Comparison of ENCODE assay signal across 1 cellular context in the genomic region with DNA sequence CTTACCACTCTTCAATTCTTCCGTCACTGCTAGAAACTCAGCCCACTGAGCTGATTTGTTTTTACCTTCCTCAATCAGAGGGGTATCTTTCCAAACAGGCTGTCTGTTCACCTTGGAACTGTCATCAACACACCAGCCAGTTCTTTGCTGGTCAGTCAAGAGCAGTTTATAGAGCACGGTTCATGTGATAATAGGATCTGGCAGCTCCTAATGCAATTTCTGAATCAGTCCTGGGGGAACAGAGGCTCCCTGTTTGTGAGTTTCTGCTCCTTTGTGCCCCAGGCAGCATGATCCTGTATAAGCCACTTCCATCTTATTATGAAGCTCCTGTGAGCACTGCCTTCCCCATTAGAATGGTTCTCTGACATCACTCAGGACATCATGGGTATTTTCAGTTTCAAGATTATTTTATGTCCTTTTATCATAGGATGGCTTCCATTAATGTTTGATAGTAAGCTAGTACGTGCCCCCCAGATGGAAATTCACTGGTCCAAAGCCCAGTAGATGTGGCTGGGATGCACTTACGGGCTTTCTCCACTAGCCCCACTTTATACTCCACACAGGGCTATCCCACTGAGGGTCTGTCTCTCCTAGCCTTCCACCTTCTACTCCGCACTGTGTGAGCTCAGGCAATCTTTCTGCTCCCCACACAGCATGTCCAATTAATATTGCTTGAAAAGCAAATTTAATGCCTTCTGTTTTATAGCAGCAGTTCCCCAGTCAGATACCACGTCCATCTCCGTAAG.
TF ChIP-seq lines count a peak whose summit lies in the region.

No MANE protein-coding gene starts in this region.

TF ChIP-seq in WTC11, 78 proteins besides CTCF, POLR2A, EP300 and RAD21 (continued from another document):
- TF ChIP-seq, protein P1, sequence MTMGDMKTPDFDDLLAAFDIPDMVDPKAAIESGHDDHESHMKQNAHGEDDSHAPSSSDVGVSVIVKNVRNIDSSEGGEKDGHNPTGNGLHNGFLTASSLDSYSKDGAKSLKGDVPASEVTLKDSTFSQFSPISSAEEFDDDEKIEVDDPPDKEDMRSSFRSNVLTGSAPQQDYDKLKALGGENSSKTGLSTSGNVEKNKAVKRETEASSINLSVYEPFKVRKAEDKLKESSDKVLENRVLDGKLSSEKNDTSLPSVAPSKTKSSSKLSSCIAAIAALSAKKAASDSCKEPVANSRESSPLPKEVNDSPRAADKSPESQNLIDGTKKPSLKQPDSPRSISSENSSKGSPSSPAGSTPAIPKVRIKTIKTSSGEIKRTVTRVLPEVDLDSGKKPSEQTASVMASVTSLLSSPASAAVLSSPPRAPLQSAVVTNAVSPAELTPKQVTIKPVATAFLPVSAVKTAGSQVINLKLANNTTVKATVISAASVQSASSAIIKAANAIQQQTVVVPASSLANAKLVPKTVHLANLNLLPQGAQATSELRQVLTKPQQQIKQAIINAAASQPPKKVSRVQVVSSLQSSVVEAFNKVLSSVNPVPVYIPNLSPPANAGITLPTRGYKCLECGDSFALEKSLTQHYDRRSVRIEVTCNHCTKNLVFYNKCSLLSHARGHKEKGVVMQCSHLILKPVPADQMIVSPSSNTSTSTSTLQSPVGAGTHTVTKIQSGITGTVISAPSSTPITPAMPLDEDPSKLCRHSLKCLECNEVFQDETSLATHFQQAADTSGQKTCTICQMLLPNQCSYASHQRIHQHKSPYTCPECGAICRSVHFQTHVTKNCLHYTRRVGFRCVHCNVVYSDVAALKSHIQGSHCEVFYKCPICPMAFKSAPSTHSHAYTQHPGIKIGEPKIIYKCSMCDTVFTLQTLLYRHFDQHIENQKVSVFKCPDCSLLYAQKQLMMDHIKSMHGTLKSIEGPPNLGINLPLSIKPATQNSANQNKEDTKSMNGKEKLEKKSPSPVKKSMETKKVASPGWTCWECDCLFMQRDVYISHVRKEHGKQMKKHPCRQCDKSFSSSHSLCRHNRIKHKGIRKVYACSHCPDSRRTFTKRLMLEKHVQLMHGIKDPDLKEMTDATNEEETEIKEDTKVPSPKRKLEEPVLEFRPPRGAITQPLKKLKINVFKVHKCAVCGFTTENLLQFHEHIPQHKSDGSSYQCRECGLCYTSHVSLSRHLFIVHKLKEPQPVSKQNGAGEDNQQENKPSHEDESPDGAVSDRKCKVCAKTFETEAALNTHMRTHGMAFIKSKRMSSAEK (CRISPR knock-in tag; IDR thresholded peaks at IDR 0.05; ENCODE audit: borderline replicate concordance) = no peak
- TF ChIP-seq SMAD4 (CRISPR knock-in tag; IDR thresholded peaks at IDR 0.05) (no peak), SOX15 (CRISPR knock-in tag; IDR thresholded peaks at IDR 0.05) (no peak), RELA (CRISPR knock-in tag; IDR thresholded peaks at IDR 0.05; ENCODE audit: borderline replicate concordance) (no peak)
- TF ChIP-seq, protein P2, sequence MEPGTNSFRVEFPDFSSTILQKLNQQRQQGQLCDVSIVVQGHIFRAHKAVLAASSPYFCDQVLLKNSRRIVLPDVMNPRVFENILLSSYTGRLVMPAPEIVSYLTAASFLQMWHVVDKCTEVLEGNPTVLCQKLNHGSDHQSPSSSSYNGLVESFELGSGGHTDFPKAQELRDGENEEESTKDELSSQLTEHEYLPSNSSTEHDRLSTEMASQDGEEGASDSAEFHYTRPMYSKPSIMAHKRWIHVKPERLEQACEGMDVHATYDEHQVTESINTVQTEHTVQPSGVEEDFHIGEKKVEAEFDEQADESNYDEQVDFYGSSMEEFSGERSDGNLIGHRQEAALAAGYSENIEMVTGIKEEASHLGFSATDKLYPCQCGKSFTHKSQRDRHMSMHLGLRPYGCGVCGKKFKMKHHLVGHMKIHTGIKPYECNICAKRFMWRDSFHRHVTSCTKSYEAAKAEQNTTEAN (CRISPR knock-in tag; IDR thresholded peaks at IDR 0.05) = no peak
- TF ChIP-seq, protein P3, sequence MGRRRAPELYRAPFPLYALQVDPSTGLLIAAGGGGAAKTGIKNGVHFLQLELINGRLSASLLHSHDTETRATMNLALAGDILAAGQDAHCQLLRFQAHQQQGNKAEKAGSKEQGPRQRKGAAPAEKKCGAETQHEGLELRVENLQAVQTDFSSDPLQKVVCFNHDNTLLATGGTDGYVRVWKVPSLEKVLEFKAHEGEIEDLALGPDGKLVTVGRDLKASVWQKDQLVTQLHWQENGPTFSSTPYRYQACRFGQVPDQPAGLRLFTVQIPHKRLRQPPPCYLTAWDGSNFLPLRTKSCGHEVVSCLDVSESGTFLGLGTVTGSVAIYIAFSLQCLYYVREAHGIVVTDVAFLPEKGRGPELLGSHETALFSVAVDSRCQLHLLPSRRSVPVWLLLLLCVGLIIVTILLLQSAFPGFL (CRISPR knock-in tag; IDR thresholded peaks at IDR 0.05; ENCODE audit: borderline replicate concordance) = no peak
